In genomic region chr1:202007703-202008489, GRCh38 we compare ENCODE assay signal across 9 cellular contexts. TPM values are rescaled to one million over a fixed set of nuclear protein-coding genes. Genes with fewer than 3 reads are reported as not detected.
DNase-seq lines count a peak whose midpoint lies in the region; ATAC-seq and TF ChIP-seq lines count a peak whose summit lies in the region.
"Had no signal": no experiment of that assay in that cellular context is flagged by ENCODE, and none has a peak within 500 bp of the region (broad histone marks: within the 10 kb centered on the region; RNA-seq: fewer than 3 reads in every experiment).

No MANE protein-coding gene starts in this region.

- no peak for TF ChIP-seq EP300 in suprapubic skin (IDR thresholded peaks at IDR 0.05)

- no peak for TF ChIP-seq POLR2A in suprapubic skin (IDR thresholded peaks at IDR 0.05)

- H3K27ac ChIP-seq in RWPE2 (ENCODE audit: poor library complexity, severe bottlenecking) (peak overlapping the region; percentile 68), suprapubic skin (peak overlapping the region; percentile 38)

- H3K27me3 Mint-ChIP-seq in T-helper 2 cell treated with Interferon-gamma antibody and Interleukin-4, amounts not matched to agents 5 μg/mL and 100 μg/mL, for 36 hours (ENCODE audit: low read depth) = no peaks in the 10 kb centered on the region
- no peaks in the 10 kb centered on the region for H3K27me3 Mint-ChIP-seq in activated T-helper 17 cell treated with anti-CD3 and anti-CD28 coated beads, Interleukin-2, amount 50 U/mL, for 72 hours
- H3K27me3 Mint-ChIP-seq: stimulated activated naive CD8-positive, alpha-beta T cell treated with anti-CD3 and anti-CD28 coated beads, Interleukin-15, Interleukin-2, amounts not matched to agents 100 ng/mL and 50 ng/mL, for 24 hours had no signal

- DNase-seq in HT-29 (ENCODE audit: low spot score) (peak; percentile 95), RWPE2 (ENCODE audit: low spot score) (peak; percentile 94), suprapubic skin (ENCODE audit: low spot score in 2 of 2) (no peak), NCI-H2227 (lab: John Stamatoyannopoulos, UW; ENCODE audit: unreplicated experiment) (no peak)
- no peak for DNase-seq in T-helper 2 cell treated with Interferon-gamma antibody and Interleukin-4, amounts not matched to agents 5 μg/mL and 100 μg/mL, for 36 hours (ENCODE audit: low spot score)

- H3K4me3 ChIP-seq in RWPE2 (ENCODE audit: severe bottlenecking) (no peak overlapping the region), iPS-15b (ENCODE audit: low read depth, low read length) (peak overlapping the region; percentile 58), suprapubic skin (no peak overlapping the region)

- no peak for TF ChIP-seq CTCF in RWPE2 (IDR thresholded peaks at IDR 0.05; ENCODE audit: poor library complexity, severe bottlenecking)
- no peak for TF ChIP-seq CTCF in suprapubic skin (IDR thresholded peaks at IDR 0.05)

- H3K9me3 Mint-ChIP-seq in T-helper 2 cell treated with Interferon-gamma antibody and Interleukin-4, amounts not matched to agents 5 μg/mL and 100 μg/mL, for 36 hours = no peaks in the 10 kb centered on the region
- no peaks in the 10 kb centered on the region for H3K9me3 Mint-ChIP-seq in activated T-helper 17 cell treated with anti-CD3 and anti-CD28 coated beads, Interleukin-2, amount 50 U/mL, for 72 hours
- H3K9me3 Mint-ChIP-seq: stimulated activated naive CD8-positive, alpha-beta T cell treated with anti-CD3 and anti-CD28 coated beads, Interleukin-15, Interleukin-2, amounts not matched to agents 100 ng/mL and 50 ng/mL, for 24 hours had no signal

- H3K27ac Mint-ChIP-seq in T-helper 2 cell treated with Interferon-gamma antibody and Interleukin-4, amounts not matched to agents 5 μg/mL and 100 μg/mL, for 36 hours = no peak overlapping the region
- no peak overlapping the region for H3K27ac Mint-ChIP-seq in activated T-helper 17 cell treated with anti-CD3 and anti-CD28 coated beads, Interleukin-2, amount 50 U/mL, for 72 hours
- H3K27ac Mint-ChIP-seq: stimulated activated naive CD8-positive, alpha-beta T cell treated with anti-CD3 and anti-CD28 coated beads, Interleukin-15, Interleukin-2, amounts not matched to agents 100 ng/mL and 50 ng/mL, for 24 hours had no signal

- H3K36me3 ChIP-seq in RWPE2 (ENCODE audit: low read depth) = peaks cover 34% of the 10 kb centered on the region
- peaks cover 40% of the 10 kb centered on the region for H3K36me3 ChIP-seq in iPS-15b (ENCODE audit: control insufficient read depth, insufficient read depth, low read length)
- peaks cover 38% of the 10 kb centered on the region for H3K36me3 ChIP-seq in suprapubic skin

- no peak overlapping the region for H3K4me3 Mint-ChIP-seq in T-helper 2 cell treated with Interferon-gamma antibody and Interleukin-4, amounts not matched to agents 5 μg/mL and 100 μg/mL, for 36 hours
- no peak overlapping the region for H3K4me3 Mint-ChIP-seq in activated T-helper 17 cell treated with anti-CD3 and anti-CD28 coated beads, Interleukin-2, amount 50 U/mL, for 72 hours
- H3K4me3 Mint-ChIP-seq: stimulated activated naive CD8-positive, alpha-beta T cell treated with anti-CD3 and anti-CD28 coated beads, Interleukin-15, Interleukin-2, amounts not matched to agents 100 ng/mL and 50 ng/mL, for 24 hours had no signal

- H3K9ac ChIP-seq in iPS-15b (ENCODE audit: low read depth, low read length) = peak overlapping the region; percentile 71

- H3K27me3 ChIP-seq in RWPE2 (ENCODE audit: insufficient read depth, poor library complexity, severe bottlenecking) (no peaks in the 10 kb centered on the region), iPS-15b (ENCODE audit: control insufficient read depth, insufficient read depth, low read length) (no peaks in the 10 kb centered on the region), suprapubic skin (no peaks in the 10 kb centered on the region)

- no peaks in the 10 kb centered on the region for H3K4me1 Mint-ChIP-seq in T-helper 2 cell treated with Interferon-gamma antibody and Interleukin-4, amounts not matched to agents 5 μg/mL and 100 μg/mL, for 36 hours (ENCODE audit: low read depth)
- no peaks in the 10 kb centered on the region for H3K4me1 Mint-ChIP-seq in activated T-helper 17 cell treated with anti-CD3 and anti-CD28 coated beads, Interleukin-2, amount 50 U/mL, for 72 hours

- H3K36me3 Mint-ChIP-seq in T-helper 2 cell treated with Interferon-gamma antibody and Interleukin-4, amounts not matched to agents 5 μg/mL and 100 μg/mL, for 36 hours (ENCODE audit: low read depth) = peaks cover 11% of the 10 kb centered on the region
- H3K36me3 Mint-ChIP-seq in activated T-helper 17 cell treated with anti-CD3 and anti-CD28 coated beads, Interleukin-2, amount 50 U/mL, for 72 hours (ENCODE audit: low read depth) = peaks cover 33% of the 10 kb centered on the region

- H3K9me3 ChIP-seq in RWPE2 (ENCODE audit: severe bottlenecking) (no peaks in the 10 kb centered on the region), iPS-15b (ENCODE audit: control insufficient read depth, insufficient read depth, low read length) (no peaks in the 10 kb centered on the region), suprapubic skin (no peaks in the 10 kb centered on the region)

- ATAC-seq in RWPE2 (ENCODE audit: low read depth) = peak; percentile 70
- ATAC-seq in activated T-helper 17 cell treated with anti-CD3 and anti-CD28 coated beads, Interleukin-2, amount 50 U/mL, for 72 hours (replicated peaks) = no peak
- ATAC-seq: Right ventricle myocardium inferior had no signal

- H3K4me1 ChIP-seq in RWPE2 (ENCODE audit: insufficient read depth, poor library complexity, severe bottlenecking) = peaks cover 37% of the 10 kb centered on the region
- H3K4me1 ChIP-seq in iPS-15b (ENCODE audit: control insufficient read depth, insufficient read depth, low read length) = peaks cover 39% of the 10 kb centered on the region
- H3K4me1 ChIP-seq in suprapubic skin = peaks cover 39% of the 10 kb centered on the region

- WGBS in suprapubic skin = 38% methylated on average over 9 of the region's 12 CpGs

RNA-seq across cellular contexts. Expression of gene ELF3, which starts 2.5 kb away (rescaled TPM):
- 812 and 1,050 TPM in 2 replicates for total RNA-seq in HT-29 (2014; rRNA removed; shearing (Covaris generic))
- 10 to 100 TPM; 10.8 to 39.9 (median 26.7) TPM for total RNA-seq in suprapubic skin
- total RNA-seq in activated T-helper 17 cell treated with anti-CD3 and anti-CD28 coated beads, Interleukin-2, amount 50 U/mL, for 72 hours = under 1 TPM; 0.32 to 0.64 TPM

RNA-seq across cellular contexts. Expression of gene RNPEP, which starts 25.4 kb away (rescaled TPM):
- 131 and 140 TPM in 2 replicates for total RNA-seq in HT-29 (2014; rRNA removed; shearing (Covaris generic))
- 100 to 1,000 TPM in 1 of 4 donors, 10 to 100 TPM in 3; 53.3 to 107 (median 74.1) TPM for total RNA-seq in suprapubic skin
- total RNA-seq in activated T-helper 17 cell treated with anti-CD3 and anti-CD28 coated beads, Interleukin-2, amount 50 U/mL, for 72 hours = 10 to 100 TPM; 36.9 to 39.8 TPM

RNA-seq across cellular contexts. Expression of gene TIMM17A, which starts 52.6 kb away (rescaled TPM):
- total RNA-seq in HT-29 (2014; rRNA removed; shearing (Covaris generic)) = 39.2 and 39.9 TPM in 2 replicates
- total RNA-seq in suprapubic skin = 10 to 100 TPM; 18.8 to 24.8 (median 21.3) TPM
- total RNA-seq in activated T-helper 17 cell treated with anti-CD3 and anti-CD28 coated beads, Interleukin-2, amount 50 U/mL, for 72 hours = 10 to 100 TPM; 40.5 to 93.4 TPM

Comparison
In these comparisons a context has a peak if more than half of its experiments do, and no peak if none do; other contexts are left out.
1. DNase-seq: peak in HT-29 (single experiment) and RWPE2 (single experiment); none in suprapubic skin (0 of 2), T-helper 2 cell treated with Interferon-gamma antibody and Interleukin-4, amounts not matched to agents 5 μg/mL and 100 μg/mL, for 36 hours (single experiment) and NCI-H2227 (single experiment).
2. RNA of gene ELF3, which starts 2.5 kb away (total RNA-seq): 812 to 1,050 TPM in HT-29; 10.8 to 39.9 TPM in suprapubic skin and 0.32 to 0.64 TPM in activated T-helper 17 cell treated with anti-CD3 and anti-CD28 coated beads, Interleukin-2, amount 50 U/mL, for 72 hours; every median in the first group is over 10 times any median in the second.